Comparison of ENCODE assay signal across 8 cellular contexts in genomic region chr3:11290743-11291680, GRCh38. TPM values are rescaled to one million over a fixed set of nuclear protein-coding genes. Genes with fewer than 3 reads are reported as not detected.
DNase-seq lines count a peak whose midpoint lies in the region; ATAC-seq, FAIRE-seq and TF ChIP-seq lines count a peak whose summit lies in the region.

No MANE protein-coding gene starts in this region.

- no peaks in the 10 kb centered on the region for H3K9me3 Mint-ChIP-seq in effector memory CD8-positive, alpha-beta T cell

- TF ChIP-seq EP300 in A549 (IDR thresholded peaks at IDR 0.05): no peak

- ATAC-seq in A549: no peak
- peak; percentile 56 for ATAC-seq in GM18907 (IDR thresholded peaks at IDR 0.05; ENCODE audit: unreplicated experiment)
- ATAC-seq in Panc1: no peak
- ATAC-seq in effector memory CD8-positive, alpha-beta T cell (replicated peaks): peak; percentile 91

- H3K9me3 ChIP-seq in A549 (no peaks in the 10 kb centered on the region), Panc1 (ENCODE audit: control insufficient read depth, insufficient read depth, low read depth, low read length) (no peaks in the 10 kb centered on the region)

- H3K4me2 ChIP-seq in A549: peak overlapping the region; percentile 21; the same call in 1 of the 3 replicates

- peak overlapping the region; percentile 59 to 82 for H3K4me3 Mint-ChIP-seq in effector memory CD8-positive, alpha-beta T cell

- no TSS peak for BruUV-seq in Panc1 (replicated peaks; lab: Mats Ljungman, UMichigan)

- TF ChIP-seq RAD21 in A549 (conservative IDR thresholded peaks at IDR 0.05 in 1 of 2, IDR thresholded peaks at IDR 0.05 in 1 of 2): no peak

- H3K4me3 ChIP-seq in A549 (no peak overlapping the region), Panc1 (ENCODE audit: low read depth in 2 of 2, low read length in 2 of 2) (no peak overlapping the region)

- in situ Hi-C loops in Panc1 (cut with HindIII; ENCODE audit: low pct_unique_long_range_greater_than_20kb, low sequenced_read_pairs): no loop called here

- no peak for TF ChIP-seq CTCF in A549 (IDR thresholded peaks at IDR 0.05)
- TF ChIP-seq CTCF in Panc1 (IDR thresholded peaks at IDR 0.05): no peak

- CTCF ChIA-PET in A549 (lab: Yijun Ruan, JAX): interaction anchor here (0.8 to 2.3 kb wide), 4 partner anchors 12 to 55 kb away, joined by 3 to 12 read pairs (median 4); no protein-coding TSS in a partner anchor
- CTCF ChIA-PET in Panc1 (lab: Charles Lee): no interaction called here

- H3K4me1 Mint-ChIP-seq in effector memory CD8-positive, alpha-beta T cell (ENCODE audit: low read depth in 2 of 2): peaks cover 37 to 54% of the 10 kb centered on the region in 2 donors

- no peaks in the 10 kb centered on the region for H3K36me3 ChIP-seq in Panc1 (ENCODE audit: control insufficient read depth, insufficient read depth, low read length)

- no peaks in the 10 kb centered on the region for H3K27me3 Mint-ChIP-seq in effector memory CD8-positive, alpha-beta T cell

- no peak for DNase-seq in A549 (ENCODE audit: low read depth in 1 of 2, low spot score in 1 of 2)
- DNase-seq in Panc1 (ENCODE audit: low read depth, low spot score): no peak
- DNase-seq in effector memory CD8-positive, alpha-beta T cell: peak; percentile 33 to 40 (median 36)
- DNase-seq in HuH-7 (ENCODE audit: low spot score): no peak
- DNase-seq in putamen (ENCODE audit: low spot score): no peak
- DNase-seq in NCI-H345 treated with DMSO at 0.1 percent for 48 hours (lab: John Stamatoyannopoulos, UW; ENCODE audit: unreplicated experiment): no peak
- no peak for DNase-seq in LoVo (ENCODE audit: low spot score)

- intact Hi-C loops in Panc1 (cut with micrococcal nuclease; ENCODE audit: unreplicated experiment): no loop called here

- H3K4me1 ChIP-seq in A549 (peaks cover 46% of the 10 kb centered on the region), Panc1 (ENCODE audit: control insufficient read depth, insufficient read depth, low read length) (peaks cover 33% of the 10 kb centered on the region)

- no peaks in the 10 kb centered on the region for H3K27me3 ChIP-seq in Panc1 (ENCODE audit: control insufficient read depth, insufficient read depth, low read length)

- peaks cover 20% of the 10 kb centered on the region for H3K36me3 Mint-ChIP-seq in effector memory CD8-positive, alpha-beta T cell (ENCODE audit: insufficient read depth)

- H3K27ac ChIP-seq in A549 (peak overlapping the region; percentile 12 to 85; a peak in 4 of 6 replicates), Panc1 (ENCODE audit: low read length) (peak overlapping the region; percentile 51)

- POLR2A ChIA-PET in A549 (lab: Yijun Ruan, JAX): interaction anchor here (1.3 kb wide), 1 partner anchor 19 kb away, joined by 3 read pairs; the partner anchor contains the start of gene ATG7
- POLR2A ChIA-PET in Panc1 (lab: Charles Lee): no interaction called here

- no peak for FAIRE-seq in A549 (lab: Jason Lieb, UNC)

- 74% methylated on average over 11 of the region's 11 CpGs for WGBS in A549 (ENCODE audit: missing lambda C conversion rate)

- TF ChIP-seq POLR2A in A549 (IDR thresholded peaks at IDR 0.05; ENCODE audit: low read length): no peak

- peak overlapping the region; percentile 94 to 100 for H3K27ac Mint-ChIP-seq in effector memory CD8-positive, alpha-beta T cell

TF ChIP-seq in A549, 52 proteins besides CTCF, POLR2A, EP300 and RAD21:
- TF ChIP-seq HMGXB4 (CRISPR knock-in tag; IDR thresholded peaks at IDR 0.05; ENCODE audit: borderline replicate concordance) (no peak), RARB (CRISPR knock-in tag; IDR thresholded peaks at IDR 0.05) (no peak), PHF8 (IDR thresholded peaks at IDR 0.05; ENCODE audit: borderline replicate concordance, low read depth) (no peak), HOXA7 (CRISPR knock-in tag; IDR thresholded peaks at IDR 0.05) (no peak), EHMT2 (IDR thresholded peaks at IDR 0.05; ENCODE audit: low read depth) (no peak), E2F6 (IDR thresholded peaks at IDR 0.05; ENCODE audit: borderline replicate concordance, low read depth) (no peak), ZFP36 (IDR thresholded peaks at IDR 0.05; ENCODE audit: borderline replicate concordance, partially characterized antibody) (no peak), HEYL (CRISPR knock-in tag; IDR thresholded peaks at IDR 0.05) (no peak), JUN (IDR thresholded peaks at IDR 0.05) (no peak), HOXB13 (CRISPR knock-in tag; IDR thresholded peaks at IDR 0.05; ENCODE audit: low read depth) (no peak), CEBPB (IDR thresholded peaks at IDR 0.05) (no peak), KDM5A (IDR thresholded peaks at IDR 0.05) (no peak), SMC3 (IDR thresholded peaks at IDR 0.05) (no peak), RNF2 (IDR thresholded peaks at IDR 0.05; ENCODE audit: borderline replicate concordance, low read depth) (no peak), USF2 (IDR thresholded peaks at IDR 0.05) (no peak), HOXB5 (CRISPR knock-in tag; IDR thresholded peaks at IDR 0.05) (no peak)

RNA-seq across cellular contexts. Expression of gene ATG7, which starts 18.8 kb away (rescaled TPM):
- polyA plus RNA-seq in A549 (2011; rRNA removed): 30.2 and 41.2 TPM in 2 replicates
- 16.3 and 18.7 TPM in 2 replicates for polyA plus RNA-seq in A549 (2012; cell fraction: cytosol; rRNA removed)
- polyA plus RNA-seq in A549 (2012; cell fraction: nucleus; rRNA removed): 28.9 and 47.1 TPM in 2 replicates
- 27.2 to 29.9 TPM (median 27.7 TPM) in 3 replicates for polyA plus RNA-seq in A549 (2017; fragmentation: RNase III; extraction: RNeasy Plus Mini Kit Qiagen cat#74134 plus additional on column Dnase treatment)
- 57.1 and 62.5 TPM in 2 replicates for polyA minus RNA-seq in A549 (2011; rRNA and poly(A)+ RNA removed)
- 36.0 TPM for total RNA-seq in Panc1 (2021; ENCODE audit: unreplicated experiment)
- 21.6 TPM for polyA plus RNA-seq in Panc1 (2012; ENCODE audit: insufficient read length)

Comparison
In these comparisons a context has a peak if more than half of its experiments do, and no peak if none do; other contexts are left out.
1. ATAC-seq: peak in GM18907 (single experiment) and effector memory CD8-positive, alpha-beta T cell (single experiment); none in A549 (0 of 2) and Panc1 (single experiment).
2. DNase-seq: peak in effector memory CD8-positive, alpha-beta T cell (3 of 3); none in A549 (0 of 2), Panc1 (single experiment), HuH-7 (single experiment), putamen (single experiment), NCI-H345 treated with DMSO at 0.1 percent for 48 hours (single experiment) and LoVo (single experiment).